ENCODE assay signal across 1 cellular context in the genomic region with DNA sequence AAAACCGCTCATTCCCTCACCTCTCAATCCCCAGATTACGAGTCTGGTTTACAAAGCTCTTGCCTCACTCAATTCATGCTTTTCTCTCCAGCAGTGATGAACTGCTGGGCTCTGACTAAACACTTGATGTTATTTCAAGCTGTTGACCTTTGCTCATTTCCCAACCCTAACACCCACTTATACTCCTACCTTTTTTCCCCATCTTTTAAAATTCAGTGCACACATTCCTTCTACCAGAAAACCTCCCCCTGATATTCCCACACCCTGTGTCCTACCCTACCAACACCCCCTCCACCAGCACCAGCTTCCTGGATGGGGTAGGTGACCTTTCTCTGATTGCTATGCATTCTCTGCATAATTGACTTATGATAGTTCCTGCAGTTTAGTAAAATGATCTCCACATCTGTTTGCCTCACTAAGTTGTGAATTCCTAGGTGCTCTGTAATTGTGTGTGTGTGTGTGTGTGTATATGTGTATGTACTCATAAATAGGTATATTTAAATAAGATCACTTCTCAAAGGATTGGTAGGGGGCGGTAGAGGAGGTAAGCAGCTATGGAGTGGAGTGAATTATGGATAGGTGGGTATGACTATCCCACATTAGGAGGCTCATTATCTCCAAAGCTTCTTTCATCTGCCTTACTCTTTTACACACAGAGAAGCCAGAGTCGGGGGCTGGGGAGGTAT.
TF ChIP-seq lines count a peak whose summit lies in the region.

No MANE protein-coding gene starts in this region.

TF ChIP-seq in HepG2, 621 proteins besides CTCF, POLR2A, EP300 and RAD21 (continues in another document):
- TF ChIP-seq, protein P1, sequence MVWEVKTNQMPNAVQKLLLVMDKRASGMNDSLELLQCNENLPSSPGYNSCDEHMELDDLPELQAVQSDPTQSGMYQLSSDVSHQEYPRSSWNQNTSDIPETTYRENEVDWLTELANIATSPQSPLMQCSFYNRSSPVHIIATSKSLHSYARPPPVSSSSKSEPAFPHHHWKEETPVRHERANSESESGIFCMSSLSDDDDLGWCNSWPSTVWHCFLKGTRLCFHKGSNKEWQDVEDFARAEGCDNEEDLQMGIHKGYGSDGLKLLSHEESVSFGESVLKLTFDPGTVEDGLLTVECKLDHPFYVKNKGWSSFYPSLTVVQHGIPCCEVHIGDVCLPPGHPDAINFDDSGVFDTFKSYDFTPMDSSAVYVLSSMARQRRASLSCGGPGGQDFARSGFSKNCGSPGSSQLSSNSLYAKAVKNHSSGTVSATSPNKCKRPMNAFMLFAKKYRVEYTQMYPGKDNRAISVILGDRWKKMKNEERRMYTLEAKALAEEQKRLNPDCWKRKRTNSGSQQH (CRISPR knock-in tag; IDR thresholded peaks at IDR 0.05; ENCODE audit: low read depth), result no peak
- TF ChIP-seq ZNF432 (CRISPR knock-in tag; IDR thresholded peaks at IDR 0.05; ENCODE audit: borderline replicate concordance) (no peak), ZNF484 (CRISPR knock-in tag; IDR thresholded peaks at IDR 0.05; ENCODE audit: borderline replicate concordance, low read depth) (no peak), KDM2A (CRISPR knock-in tag; IDR thresholded peaks at IDR 0.05; ENCODE audit: borderline replicate concordance, low read depth) (no peak), ZNF777 (CRISPR knock-in tag; IDR thresholded peaks at IDR 0.05) (no peak), NFIC (IDR thresholded peaks at IDR 0.05; ENCODE audit: low read length) (no peak), SIN3A (IDR thresholded peaks at IDR 0.05; ENCODE audit: borderline replicate concordance, low read depth, low read length) (no peak), ZFP36 (IDR thresholded peaks at IDR 0.05; ENCODE audit: borderline replicate concordance, low read depth, low read length, partially characterized antibody) (no peak), CEBPG (CRISPR knock-in tag; IDR thresholded peaks at IDR 0.05) (peak; percentile 80), MEIS2 (CRISPR knock-in tag; IDR thresholded peaks at IDR 0.05) (no peak), CHD4 (IDR thresholded peaks at IDR 0.05; ENCODE audit: borderline replicate concordance, low read length) (peak; percentile 66; the same call in 1 of the 2 replicates), PRPF4 (IDR thresholded peaks at IDR 0.05; ENCODE audit: low read depth, low read length, poor library complexity, severe bottlenecking) (no peak), ELF1 (CRISPR knock-in tag; IDR thresholded peaks at IDR 0.05) (no peak), RFX5 (IDR thresholded peaks at IDR 0.05; ENCODE audit: low read depth, low read length) (no peak), ZNF724P (CRISPR knock-in tag; IDR thresholded peaks at IDR 0.05; ENCODE audit: borderline replicate concordance) (no peak), ZC3H13 (CRISPR knock-in tag; IDR thresholded peaks at IDR 0.05) (no peak), RFX1 (IDR thresholded peaks at IDR 0.05) (no peak), SIN3B (IDR thresholded peaks at IDR 0.05; ENCODE audit: low read length) (no peak), ZBTB7B (CRISPR knock-in tag; IDR thresholded peaks at IDR 0.05) (no peak), PHB2 (IDR thresholded peaks at IDR 0.05; ENCODE audit: partially characterized antibody) (no peak), RXRA (CRISPR knock-in tag; IDR thresholded peaks at IDR 0.05) (no peak), KLF16 (CRISPR knock-in tag; IDR thresholded peaks at IDR 0.05) (0 out of 4 replicates have a peak, but pooled peaks of 1 of the 2 experiments have one; percentile 41), ZFP82 (CRISPR knock-in tag; IDR thresholded peaks at IDR 0.05; ENCODE audit: borderline replicate concordance) (no peak), STAG1 (CRISPR knock-in tag; IDR thresholded peaks at IDR 0.05) (peak; percentile 10; the same call in 1 of the 2 replicates), REL (CRISPR knock-in tag; conservative IDR thresholded peaks at IDR 0.05) (no peak), RAD51 (IDR thresholded peaks at IDR 0.05; ENCODE audit: borderline replicate concordance) (no peak), KDM5B (CRISPR knock-in tag; IDR thresholded peaks at IDR 0.05; ENCODE audit: borderline replicate concordance) (no peak), ZNF703 (CRISPR knock-in tag; IDR thresholded peaks at IDR 0.05; ENCODE audit: borderline replicate concordance) (no peak), TBP (CRISPR knock-in tag; IDR thresholded peaks at IDR 0.05) (no peak), SMARCC2 (IDR thresholded peaks at IDR 0.05) (no peak), ZNF543 (CRISPR knock-in tag; IDR thresholded peaks at IDR 0.05) (0 out of 2 replicates have a peak, but pooled peaks have one; percentile 4), ISL2 (CRISPR knock-in tag; IDR thresholded peaks at IDR 0.05) (0 out of 2 replicates have a peak, but pooled peaks have one; percentile 8), ESRRA (CRISPR knock-in tag; IDR thresholded peaks at IDR 0.05; ENCODE audit: low read depth) (no peak), TBX2 (CRISPR knock-in tag; IDR thresholded peaks at IDR 0.05; ENCODE audit: borderline replicate concordance) (peak; percentile 19; the same call in 1 of the 2 replicates), KLF12 (CRISPR knock-in tag; IDR thresholded peaks at IDR 0.05; ENCODE audit: borderline replicate concordance) (no peak), ZNF10 (CRISPR knock-in tag; IDR thresholded peaks at IDR 0.05; ENCODE audit: borderline replicate concordance, low read depth) (no peak), CHCHD3 (CRISPR knock-in tag; IDR thresholded peaks at IDR 0.05) (no peak), FOXM1 (CRISPR knock-in tag; IDR thresholded peaks at IDR 0.05) (no peak), ZNF567 (CRISPR knock-in tag; IDR thresholded peaks at IDR 0.05; ENCODE audit: borderline replicate concordance) (no peak)
- TF ChIP-seq, protein P2, sequence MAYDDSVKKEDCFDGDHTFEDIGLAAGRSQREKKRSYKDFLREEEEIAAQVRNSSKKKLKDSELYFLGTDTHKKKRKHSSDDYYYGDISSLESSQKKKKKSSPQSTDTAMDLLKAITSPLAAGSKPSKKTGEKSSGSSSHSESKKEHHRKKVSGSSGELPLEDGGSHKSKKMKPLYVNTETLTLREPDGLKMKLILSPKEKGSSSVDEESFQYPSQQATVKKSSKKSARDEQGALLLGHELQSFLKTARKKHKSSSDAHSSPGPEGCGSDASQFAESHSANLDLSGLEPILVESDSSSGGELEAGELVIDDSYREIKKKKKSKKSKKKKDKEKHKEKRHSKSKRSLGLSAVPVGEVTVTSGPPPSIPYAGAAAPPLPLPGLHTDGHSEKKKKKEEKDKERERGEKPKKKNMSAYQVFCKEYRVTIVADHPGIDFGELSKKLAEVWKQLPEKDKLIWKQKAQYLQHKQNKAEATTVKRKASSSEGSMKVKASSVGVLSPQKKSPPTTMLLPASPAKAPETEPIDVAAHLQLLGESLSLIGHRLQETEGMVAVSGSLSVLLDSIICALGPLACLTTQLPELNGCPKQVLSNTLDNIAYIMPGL (CRISPR knock-in tag; IDR thresholded peaks at IDR 0.05; ENCODE audit: borderline replicate concordance in 1 of 2, low read depth in 1 of 2), result peak; percentile 76 to 81
- TF ChIP-seq, protein P3, sequence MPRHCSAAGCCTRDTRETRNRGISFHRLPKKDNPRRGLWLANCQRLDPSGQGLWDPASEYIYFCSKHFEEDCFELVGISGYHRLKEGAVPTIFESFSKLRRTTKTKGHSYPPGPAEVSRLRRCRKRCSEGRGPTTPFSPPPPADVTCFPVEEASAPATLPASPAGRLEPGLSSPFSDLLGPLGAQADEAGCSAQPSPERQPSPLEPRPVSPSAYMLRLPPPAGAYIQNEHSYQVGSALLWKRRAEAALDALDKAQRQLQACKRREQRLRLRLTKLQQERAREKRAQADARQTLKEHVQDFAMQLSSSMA (CRISPR knock-in tag; IDR thresholded peaks at IDR 0.05), result no peak
- TF ChIP-seq, protein P4, sequence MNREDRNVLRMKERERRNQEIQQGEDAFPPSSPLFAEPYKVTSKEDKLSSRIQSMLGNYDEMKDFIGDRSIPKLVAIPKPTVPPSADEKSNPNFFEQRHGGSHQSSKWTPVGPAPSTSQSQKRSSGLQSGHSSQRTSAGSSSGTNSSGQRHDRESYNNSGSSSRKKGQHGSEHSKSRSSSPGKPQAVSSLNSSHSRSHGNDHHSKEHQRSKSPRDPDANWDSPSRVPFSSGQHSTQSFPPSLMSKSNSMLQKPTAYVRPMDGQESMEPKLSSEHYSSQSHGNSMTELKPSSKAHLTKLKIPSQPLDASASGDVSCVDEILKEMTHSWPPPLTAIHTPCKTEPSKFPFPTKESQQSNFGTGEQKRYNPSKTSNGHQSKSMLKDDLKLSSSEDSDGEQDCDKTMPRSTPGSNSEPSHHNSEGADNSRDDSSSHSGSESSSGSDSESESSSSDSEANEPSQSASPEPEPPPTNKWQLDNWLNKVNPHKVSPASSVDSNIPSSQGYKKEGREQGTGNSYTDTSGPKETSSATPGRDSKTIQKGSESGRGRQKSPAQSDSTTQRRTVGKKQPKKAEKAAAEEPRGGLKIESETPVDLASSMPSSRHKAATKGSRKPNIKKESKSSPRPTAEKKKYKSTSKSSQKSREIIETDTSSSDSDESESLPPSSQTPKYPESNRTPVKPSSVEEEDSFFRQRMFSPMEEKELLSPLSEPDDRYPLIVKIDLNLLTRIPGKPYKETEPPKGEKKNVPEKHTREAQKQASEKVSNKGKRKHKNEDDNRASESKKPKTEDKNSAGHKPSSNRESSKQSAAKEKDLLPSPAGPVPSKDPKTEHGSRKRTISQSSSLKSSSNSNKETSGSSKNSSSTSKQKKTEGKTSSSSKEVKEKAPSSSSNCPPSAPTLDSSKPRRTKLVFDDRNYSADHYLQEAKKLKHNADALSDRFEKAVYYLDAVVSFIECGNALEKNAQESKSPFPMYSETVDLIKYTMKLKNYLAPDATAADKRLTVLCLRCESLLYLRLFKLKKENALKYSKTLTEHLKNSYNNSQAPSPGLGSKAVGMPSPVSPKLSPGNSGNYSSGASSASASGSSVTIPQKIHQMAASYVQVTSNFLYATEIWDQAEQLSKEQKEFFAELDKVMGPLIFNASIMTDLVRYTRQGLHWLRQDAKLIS (CRISPR knock-in tag; IDR thresholded peaks at IDR 0.05), result no peak
- TF ChIP-seq, protein P5, sequence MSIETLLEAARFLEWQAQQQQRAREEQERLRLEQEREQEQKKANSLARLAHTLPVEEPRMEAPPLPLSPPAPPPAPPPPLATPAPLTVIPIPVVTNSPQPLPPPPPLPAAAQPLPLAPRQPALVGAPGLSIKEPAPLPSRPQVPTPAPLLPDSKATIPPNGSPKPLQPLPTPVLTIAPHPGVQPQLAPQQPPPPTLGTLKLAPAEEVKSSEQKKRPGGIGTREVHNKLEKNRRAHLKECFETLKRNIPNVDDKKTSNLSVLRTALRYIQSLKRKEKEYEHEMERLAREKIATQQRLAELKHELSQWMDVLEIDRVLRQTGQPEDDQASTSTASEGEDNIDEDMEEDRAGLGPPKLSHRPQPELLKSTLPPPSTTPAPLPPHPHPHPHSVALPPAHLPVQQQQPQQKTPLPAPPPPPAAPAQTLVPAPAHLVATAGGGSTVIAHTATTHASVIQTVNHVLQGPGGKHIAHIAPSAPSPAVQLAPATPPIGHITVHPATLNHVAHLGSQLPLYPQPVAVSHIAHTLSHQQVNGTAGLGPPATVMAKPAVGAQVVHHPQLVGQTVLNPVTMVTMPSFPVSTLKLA (IDR thresholded peaks at IDR 0.05), result no peak
- TF ChIP-seq, protein P6, sequence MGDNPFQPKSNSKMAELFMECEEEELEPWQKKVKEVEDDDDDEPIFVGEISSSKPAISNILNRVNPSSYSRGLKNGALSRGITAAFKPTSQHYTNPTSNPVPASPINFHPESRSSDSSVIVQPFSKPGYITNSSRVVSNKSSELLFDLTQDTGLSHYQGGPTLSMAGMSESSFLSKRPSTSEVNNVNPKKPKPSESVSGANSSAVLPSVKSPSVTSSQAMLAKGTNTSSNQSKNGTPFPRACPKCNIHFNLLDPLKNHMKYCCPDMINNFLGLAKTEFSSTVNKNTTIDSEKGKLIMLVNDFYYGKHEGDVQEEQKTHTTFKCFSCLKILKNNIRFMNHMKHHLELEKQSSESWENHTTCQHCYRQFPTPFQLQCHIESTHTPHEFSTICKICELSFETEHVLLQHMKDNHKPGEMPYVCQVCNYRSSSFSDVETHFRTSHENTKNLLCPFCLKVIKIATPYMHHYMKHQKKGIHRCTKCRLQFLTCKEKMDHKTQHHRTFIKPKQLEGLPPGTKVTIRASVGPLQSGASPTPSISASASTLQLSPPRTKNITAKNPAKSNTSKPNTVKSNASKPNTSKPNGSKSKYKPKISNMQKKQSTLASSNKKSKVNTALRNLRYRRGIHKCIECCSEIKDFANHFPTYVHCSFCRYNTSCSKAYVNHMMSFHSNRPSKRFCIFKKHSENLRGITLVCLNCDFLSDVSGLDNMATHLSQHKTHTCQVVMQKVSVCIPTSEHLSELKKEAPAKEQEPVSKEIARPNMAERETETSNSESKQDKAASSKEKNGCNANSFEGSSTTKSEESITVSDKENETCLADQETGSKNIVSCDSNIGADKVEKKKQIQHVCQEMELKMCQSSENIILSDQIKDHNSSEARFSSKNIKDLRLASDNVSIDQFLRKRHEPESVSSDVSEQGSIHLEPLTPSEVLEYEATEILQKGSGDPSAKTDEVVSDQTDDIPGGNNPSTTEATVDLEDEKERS (CRISPR knock-in tag; IDR thresholded peaks at IDR 0.05), result no peak
- TF ChIP-seq, protein P7, sequence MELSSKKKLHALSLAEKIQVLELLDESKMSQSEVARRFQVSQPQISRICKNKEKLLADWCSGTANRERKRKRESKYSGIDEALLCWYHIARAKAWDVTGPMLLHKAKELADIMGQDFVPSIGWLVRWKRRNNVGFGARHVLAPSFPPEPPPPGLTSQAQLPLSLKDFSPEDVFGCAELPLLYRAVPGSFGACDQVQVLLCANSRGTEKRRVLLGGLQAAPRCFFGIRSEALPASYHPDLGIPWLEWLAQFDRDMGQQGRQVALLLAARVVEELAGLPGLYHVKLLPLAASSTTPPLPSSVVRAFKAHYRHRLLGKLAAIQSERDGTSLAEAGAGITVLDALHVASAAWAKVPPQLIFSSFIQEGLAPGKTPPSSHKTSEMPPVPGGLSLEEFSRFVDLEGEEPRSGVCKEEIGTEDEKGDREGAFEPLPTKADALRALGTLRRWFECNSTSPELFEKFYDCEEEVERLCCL (CRISPR knock-in tag; IDR thresholded peaks at IDR 0.05; ENCODE audit: borderline replicate concordance), result no peak
- TF ChIP-seq, protein P8, sequence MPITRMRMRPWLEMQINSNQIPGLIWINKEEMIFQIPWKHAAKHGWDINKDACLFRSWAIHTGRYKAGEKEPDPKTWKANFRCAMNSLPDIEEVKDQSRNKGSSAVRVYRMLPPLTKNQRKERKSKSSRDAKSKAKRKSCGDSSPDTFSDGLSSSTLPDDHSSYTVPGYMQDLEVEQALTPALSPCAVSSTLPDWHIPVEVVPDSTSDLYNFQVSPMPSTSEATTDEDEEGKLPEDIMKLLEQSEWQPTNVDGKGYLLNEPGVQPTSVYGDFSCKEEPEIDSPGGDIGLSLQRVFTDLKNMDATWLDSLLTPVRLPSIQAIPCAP (CRISPR knock-in tag; IDR thresholded peaks at IDR 0.05; ENCODE audit: low read depth), result no peak
- TF ChIP-seq, protein P9, sequence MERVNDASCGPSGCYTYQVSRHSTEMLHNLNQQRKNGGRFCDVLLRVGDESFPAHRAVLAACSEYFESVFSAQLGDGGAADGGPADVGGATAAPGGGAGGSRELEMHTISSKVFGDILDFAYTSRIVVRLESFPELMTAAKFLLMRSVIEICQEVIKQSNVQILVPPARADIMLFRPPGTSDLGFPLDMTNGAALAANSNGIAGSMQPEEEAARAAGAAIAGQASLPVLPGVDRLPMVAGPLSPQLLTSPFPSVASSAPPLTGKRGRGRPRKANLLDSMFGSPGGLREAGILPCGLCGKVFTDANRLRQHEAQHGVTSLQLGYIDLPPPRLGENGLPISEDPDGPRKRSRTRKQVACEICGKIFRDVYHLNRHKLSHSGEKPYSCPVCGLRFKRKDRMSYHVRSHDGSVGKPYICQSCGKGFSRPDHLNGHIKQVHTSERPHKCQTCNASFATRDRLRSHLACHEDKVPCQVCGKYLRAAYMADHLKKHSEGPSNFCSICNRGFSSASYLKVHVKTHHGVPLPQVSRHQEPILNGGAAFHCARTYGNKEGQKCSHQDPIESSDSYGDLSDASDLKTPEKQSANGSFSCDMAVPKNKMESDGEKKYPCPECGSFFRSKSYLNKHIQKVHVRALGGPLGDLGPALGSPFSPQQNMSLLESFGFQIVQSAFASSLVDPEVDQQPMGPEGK (CRISPR knock-in tag; IDR thresholded peaks at IDR 0.05), result no peak; the same call in 1 of the 2 replicates
